In the genomic region with DNA sequence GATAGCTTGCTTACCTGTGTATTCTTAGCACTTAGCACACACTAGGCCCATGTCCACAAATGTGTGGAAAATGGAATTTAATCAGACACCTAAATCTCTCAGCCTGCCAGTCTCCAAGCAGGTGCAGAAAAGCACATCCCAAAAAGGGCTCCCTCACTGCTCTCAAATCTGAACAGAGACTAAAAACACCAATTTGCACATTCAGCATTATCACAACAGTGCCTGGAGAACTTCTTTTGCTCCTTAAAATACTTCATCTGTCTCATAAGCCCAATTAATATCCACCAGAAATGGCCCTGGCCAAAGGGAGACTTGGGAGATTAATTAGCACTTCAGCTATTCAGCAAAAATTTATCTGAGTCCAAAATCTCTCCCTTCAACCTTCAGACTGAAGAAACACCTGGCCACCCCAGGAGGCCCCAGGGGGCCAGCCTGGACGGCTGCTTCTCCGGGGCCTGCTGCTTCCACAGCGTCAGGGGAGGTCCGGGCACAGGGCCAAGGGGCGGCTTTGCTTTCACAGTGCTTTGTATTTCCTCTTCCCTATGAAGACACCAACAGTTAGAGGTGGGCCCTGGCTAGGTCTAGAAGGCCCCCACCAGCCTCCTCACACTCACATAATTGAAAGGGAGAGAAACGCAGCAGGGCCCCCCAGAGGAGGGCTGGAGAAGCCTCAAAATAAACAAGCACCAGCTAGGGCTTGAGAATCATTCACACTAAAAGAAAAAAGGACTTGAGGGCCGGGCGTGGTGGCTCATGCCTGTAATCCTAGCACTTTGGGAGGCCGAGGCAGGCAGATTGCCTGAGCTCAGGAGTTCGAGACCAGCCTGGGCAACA, we compare ENCODE assay signal across 8 cellular contexts. TPM values are rescaled to one million over a fixed set of nuclear protein-coding genes. Genes with fewer than 3 reads are reported as not detected.
DNase-seq lines count a peak whose midpoint lies in the region; ATAC-seq and TF ChIP-seq lines count a peak whose summit lies in the region.

No MANE protein-coding gene starts in this region.

- no peaks in the 10 kb centered on the region for H3K9me3 ChIP-seq in naive thymus-derived CD4-positive, alpha-beta T cell (ENCODE audit: control insufficient read depth in 2 of 3, low read length in 3 of 3)

- H3K4me1 Mint-ChIP-seq in nephron = peaks cover 80% of the 10 kb centered on the region
- no peaks in the 10 kb centered on the region for H3K4me1 Mint-ChIP-seq in naive thymus-derived CD4-positive, alpha-beta T cell

- H3K27me3 ChIP-seq in naive thymus-derived CD4-positive, alpha-beta T cell (ENCODE audit: control insufficient read depth in 2 of 2, insufficient read depth in 2 of 2, low read length in 2 of 2) = no peaks in the 10 kb centered on the region

- no peaks in the 10 kb centered on the region for H3K36me3 Mint-ChIP-seq in nephron (ENCODE audit: low read depth)
- H3K36me3 Mint-ChIP-seq in naive thymus-derived CD4-positive, alpha-beta T cell = no peaks in the 10 kb centered on the region

- H3K27ac Mint-ChIP-seq in nephron = peak overlapping the region; percentile 91 to 99 (median 92)
- H3K27ac Mint-ChIP-seq in naive thymus-derived CD4-positive, alpha-beta T cell = no peak overlapping the region

- peak; percentile 7 for TF ChIP-seq CTCF in cardiac fibroblast (IDR thresholded peaks at IDR 0.05; ENCODE audit: low read depth, low read length)
- TF ChIP-seq CTCF in nephron (IDR thresholded peaks at IDR 0.05; ENCODE audit: unreplicated experiment in 3 of 3) = no peak

- H3K4me3 Mint-ChIP-seq in nephron = peak overlapping the region in 1 of 3 experiments; percentile 33
- H3K4me3 Mint-ChIP-seq in naive thymus-derived CD4-positive, alpha-beta T cell = no peak overlapping the region

- no peak overlapping the region for H3K4me3 ChIP-seq in cardiac fibroblast (replicated peaks in 1 of 2; ENCODE audit: low read depth in 2 of 2, low read length in 2 of 2)
- no peak overlapping the region for H3K4me3 ChIP-seq in naive thymus-derived CD4-positive, alpha-beta T cell (ENCODE audit: low read length)

- no peaks in the 10 kb centered on the region for H3K4me1 ChIP-seq in naive thymus-derived CD4-positive, alpha-beta T cell (ENCODE audit: control insufficient read depth in 2 of 2, insufficient read depth in 2 of 2, low read length in 2 of 2)

- H3K9me3 Mint-ChIP-seq in nephron = no peaks in the 10 kb centered on the region
- H3K9me3 Mint-ChIP-seq in naive thymus-derived CD4-positive, alpha-beta T cell = no peaks in the 10 kb centered on the region

- no peaks in the 10 kb centered on the region for H3K36me3 ChIP-seq in naive thymus-derived CD4-positive, alpha-beta T cell (ENCODE audit: control insufficient read depth in 2 of 3, insufficient read depth in 3 of 3, low read length in 3 of 3)

- H3K27ac ChIP-seq in naive thymus-derived CD4-positive, alpha-beta T cell (ENCODE audit: low read depth, low read length) = no peak overlapping the region

- DNase-seq in DMS 273 (lab: John Stamatoyannopoulos, UW; ENCODE audit: unreplicated experiment) = peak; percentile 93
- peak; percentile 84 for DNase-seq in NCI-H2196 (lab: John Stamatoyannopoulos, UW; ENCODE audit: unreplicated experiment)
- peak; percentile 68 to 76 for DNase-seq in cardiac fibroblast (ENCODE audit: low read depth in 2 of 2)
- DNase-seq in naive thymus-derived CD4-positive, alpha-beta T cell = no peak
- DNase-seq in MV-4-11 (lab: John Stamatoyannopoulos, UW) = no peak

- no peaks in the 10 kb centered on the region for H3K27me3 Mint-ChIP-seq in nephron (ENCODE audit: low read depth)
- H3K27me3 Mint-ChIP-seq in naive thymus-derived CD4-positive, alpha-beta T cell = peaks cover 0 to 17% (median 6%) of the 10 kb centered on the region in 5 donors

- intact Hi-C loops in naive thymus-derived CD4-positive, alpha-beta T cell (cut with micrococcal nuclease) = no loop called here

- POLR2A ChIA-PET in naive thymus-derived CD4-positive, alpha-beta T cell (lab: Charles Lee) = no interaction called here

- peak; percentile 72 for ATAC-seq in HG02759 (IDR thresholded peaks at IDR 0.05; ENCODE audit: unreplicated experiment)
- ATAC-seq in naive thymus-derived CD4-positive, alpha-beta T cell = no peak
- no peak for ATAC-seq in HG02870 (IDR thresholded peaks at IDR 0.05; ENCODE audit: unreplicated experiment)

- CTCF ChIA-PET in naive thymus-derived CD4-positive, alpha-beta T cell (lab: Charles Lee) = no interaction called here

RNA-seq across cellular contexts. Expression of gene SCD5, which starts 18.0 kb away (rescaled TPM):
- total RNA-seq in naive thymus-derived CD4-positive, alpha-beta T cell = 1 to 10 TPM in 1 of 5 experiments, under 1 TPM in 2, not detected in 2; 0.13 to 1.5 (median 0.44) TPM
- polyA plus RNA-seq in naive thymus-derived CD4-positive, alpha-beta T cell = not detected

Comparison
In these comparisons a context has a peak if more than half of its experiments do, and no peak if none do; other contexts are left out.
1. DNase-seq: peak in DMS 273 (single experiment), NCI-H2196 (single experiment) and cardiac fibroblast (2 of 2); none in naive thymus-derived CD4-positive, alpha-beta T cell (0 of 9) and MV-4-11 (single experiment).
2. H3K27ac Mint-ChIP-seq: peak in nephron (3 of 3); none in naive thymus-derived CD4-positive, alpha-beta T cell (0 of 9).